Comparison of ENCODE assay signal across 17 cellular contexts in the genomic region with DNA sequence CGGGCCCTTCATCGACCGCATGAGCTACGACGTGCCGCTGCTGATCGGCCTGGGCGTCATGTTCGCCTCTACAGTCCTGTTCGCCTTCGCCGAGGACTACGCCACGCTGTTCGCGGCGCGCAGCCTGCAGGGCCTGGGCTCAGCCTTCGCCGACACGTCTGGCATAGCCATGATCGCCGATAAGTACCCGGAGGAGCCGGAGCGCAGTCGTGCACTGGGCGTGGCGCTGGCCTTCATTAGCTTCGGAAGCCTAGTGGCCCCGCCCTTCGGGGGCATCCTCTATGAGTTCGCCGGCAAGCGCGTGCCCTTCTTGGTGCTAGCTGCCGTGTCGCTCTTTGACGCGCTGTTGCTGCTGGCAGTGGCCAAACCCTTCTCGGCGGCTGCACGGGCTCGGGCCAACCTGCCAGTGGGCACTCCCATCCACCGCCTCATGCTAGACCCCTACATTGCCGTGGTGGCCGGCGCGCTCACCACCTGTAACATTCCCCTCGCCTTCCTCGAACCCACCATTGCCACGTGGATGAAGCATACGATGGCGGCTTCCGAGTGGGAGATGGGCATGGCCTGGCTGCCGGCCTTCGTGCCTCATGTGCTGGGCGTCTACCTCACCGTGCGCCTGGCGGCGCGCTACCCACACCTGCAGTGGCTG. TPM values are rescaled to one million over a fixed set of nuclear protein-coding genes. Genes with fewer than 3 reads are reported as not detected.
DNase-seq lines count a peak whose midpoint lies in the region; ATAC-seq and TF ChIP-seq lines count a peak whose summit lies in the region.
"Had no signal": no experiment of that assay in that cellular context is flagged by ENCODE, and none has a peak within 500 bp of the region (broad histone marks: within the 10 kb centered on the region; RNA-seq: fewer than 3 reads in every experiment).

No MANE protein-coding gene starts in this region.

- no peak overlapping the region for H4K91ac ChIP-seq in mesenchymal stem cell (ENCODE audit: low read length)

- no peak overlapping the region for H3K9ac ChIP-seq in mesenchymal stem cell (ENCODE audit: low read length)

- no peaks in the 10 kb centered on the region for H3K9me3 ChIP-seq in hepatocyte (ENCODE audit: low read depth)
- H3K9me3 ChIP-seq in mesenchymal stem cell (ENCODE audit: control insufficient read depth, low read length): peaks cover 4% of the 10 kb centered on the region
- H3K9me3 ChIP-seq: thyroid gland had no signal

- no peaks in the 10 kb centered on the region for H4K20me1 ChIP-seq in hepatocyte (ENCODE audit: insufficient read depth, poor library complexity, severe bottlenecking)

- H2BK12ac ChIP-seq in mesenchymal stem cell (ENCODE audit: low read length in 2 of 2): no peak overlapping the region

- H3K18ac ChIP-seq in mesenchymal stem cell (ENCODE audit: low read depth in 1 of 2, low read length in 2 of 2): no peak overlapping the region

- H3K4me1 ChIP-seq in hepatocyte (ENCODE audit: insufficient read depth): peaks cover 10% of the 10 kb centered on the region
- peaks cover 27% of the 10 kb centered on the region for H3K4me1 ChIP-seq in mesenchymal stem cell (ENCODE audit: control insufficient read depth, insufficient read depth, low read depth, low read length)

- H3K4ac ChIP-seq in mesenchymal stem cell (ENCODE audit: low read depth in 1 of 2, low read length in 2 of 2): no peak overlapping the region

- H2BK120ac ChIP-seq in mesenchymal stem cell (ENCODE audit: low read depth, low read length): no peak overlapping the region

- TF ChIP-seq CTCF in GM20000 (IDR thresholded peaks at IDR 0.05; ENCODE audit: extremely low read depth, missing control alignments) (no peak), hepatocyte (IDR thresholded peaks at IDR 0.05; ENCODE audit: poor library complexity) (no peak)

- H3K14ac ChIP-seq in mesenchymal stem cell (ENCODE audit: low read length in 2 of 2): no peak overlapping the region

- no peak overlapping the region for H3K4me3 ChIP-seq in hepatocyte
- H3K4me3 ChIP-seq in mesenchymal stem cell (ENCODE audit: insufficient read depth in 1 of 2, low read depth in 1 of 2, low read length in 2 of 2): no peak overlapping the region
- H3K4me3 ChIP-seq: PC-9, thyroid gland had no signal

- no peak overlapping the region for H2BK15ac ChIP-seq in mesenchymal stem cell (ENCODE audit: low read depth, poor library complexity, severe bottlenecking)

- no peak overlapping the region for H3K23ac ChIP-seq in mesenchymal stem cell (ENCODE audit: low read length in 2 of 2)

- no peak overlapping the region for H2AK5ac ChIP-seq in mesenchymal stem cell (ENCODE audit: low read length, severe bottlenecking)

- no peaks in the 10 kb centered on the region for H3K9me2 ChIP-seq in hepatocyte (replicated peaks; ENCODE audit: insufficient read depth)

- no peaks in the 10 kb centered on the region for H3K36me3 ChIP-seq in hepatocyte (replicated peaks; ENCODE audit: insufficient read depth, low read depth)
- H3K36me3 ChIP-seq in mesenchymal stem cell (ENCODE audit: control insufficient read depth in 1 of 2, insufficient read depth in 2 of 2, low read depth in 1 of 2, low read length in 2 of 2): peaks cover 0 to 5% of the 10 kb centered on the region in 2 experiments
- H3K36me3 ChIP-seq: thyroid gland had no signal

- H2AFZ ChIP-seq in hepatocyte (no peak overlapping the region), mesenchymal stem cell (ENCODE audit: low read depth, low read length) (no peak overlapping the region)
- H2AFZ ChIP-seq: PC-9 had no signal

- H3K27me3 ChIP-seq in hepatocyte (peaks cover 95% of the 10 kb centered on the region), mesenchymal stem cell (ENCODE audit: control insufficient read depth in 1 of 2, insufficient read depth in 1 of 2, low read length in 2 of 2) (peaks cover 86 to 89% of the 10 kb centered on the region in 2 experiments)

- 9% methylated on average over 62 of the region's 63 CpGs for WGBS in hepatocyte (ENCODE audit: low lambda C conversion rate, missing lambda C conversion rate)
- 11% methylated on average over 63 of the region's 63 CpGs for WGBS in mesenchymal stem cell

- H2BK5ac ChIP-seq in mesenchymal stem cell (ENCODE audit: low read depth, low read length, poor library complexity, severe bottlenecking): no peak overlapping the region

- H3K79me1 ChIP-seq in mesenchymal stem cell (replicated peaks; ENCODE audit: low read length, poor library complexity, severe bottlenecking): no peaks in the 10 kb centered on the region

- no peak overlapping the region for H3K27ac ChIP-seq in hepatocyte
- no peak overlapping the region for H3K27ac ChIP-seq in mesenchymal stem cell (ENCODE audit: low read length, poor library complexity, severe bottlenecking)
- H3K27ac ChIP-seq: PC-9, thyroid gland had no signal

- H3K4me2 ChIP-seq in hepatocyte (peak overlapping the region; percentile 84), mesenchymal stem cell (ENCODE audit: low read length, poor library complexity, severe bottlenecking) (no peak overlapping the region)
- H3K4me2 ChIP-seq: PC-9 had no signal

- no peaks in the 10 kb centered on the region for H3K79me2 ChIP-seq in hepatocyte

- no peak for ATAC-seq in GM19035 (IDR thresholded peaks at IDR 0.05; ENCODE audit: unreplicated experiment)
- ATAC-seq: natural killer cell had no signal

- DNase-seq in GM20000 (ENCODE audit: low spot score) (peak; percentile 36), NCI-H526 treated with DMSO at 0.1 percent for 48 hours (lab: John Stamatoyannopoulos, UW) (peak; percentile 36), hepatocyte (ENCODE audit: low spot score) (no peak), retina (peak; percentile 67), mesenchymal stem cell (no peak)
- DNase-seq in effector CD8-positive, alpha-beta T cell (lab: John Stamatoyannopoulos, UW): no peak
- DNase-seq: activated CD8-positive, alpha-beta memory T cell treated with anti-CD3 and anti-CD28 coated beads for 24 hours; Calu3; GOT3; MM.1S; natural killer cell; NCI-H226; PC-9; thyroid gland had no signal

- H4K8ac ChIP-seq in mesenchymal stem cell (ENCODE audit: low read length): no peak overlapping the region

RNA-seq across cellular contexts. Expression of gene SLC18A3, which starts 1.2 kb away (rescaled TPM):
- total RNA-seq in hepatocyte: 1.1 and 1.4 TPM in 2 replicates
- polyA plus RNA-seq in hepatocyte: 4.3 and 8.1 TPM in 2 replicates
- not detected for polyA plus RNA-seq in mesenchymal stem cell (2013, experiment 1 of 2)
- polyA plus RNA-seq in mesenchymal stem cell (2013, experiment 2 of 2): not detected
- total RNA-seq: Calu3, natural killer cell, PC-9, smooth muscle cell, thyroid gland had no signal
- polyA plus RNA-seq: smooth muscle cell had no signal

RNA-seq across cellular contexts. Expression of gene CHAT, which starts 2.5 kb away (rescaled TPM):
- 0.27 TPM in 1 of 2 replicates, not detected in the other for total RNA-seq in hepatocyte
- polyA plus RNA-seq in hepatocyte: 0.88 TPM in 1 of 2 replicates, not detected in the other
- not detected for polyA plus RNA-seq in mesenchymal stem cell (2013, experiment 1 of 2)
- polyA plus RNA-seq in mesenchymal stem cell (2013, experiment 2 of 2): not detected
- total RNA-seq: Calu3, natural killer cell, PC-9, smooth muscle cell, thyroid gland had no signal
- polyA plus RNA-seq: adipose tissue, smooth muscle cell had no signal

Comparison
In these comparisons a context has a peak if more than half of its experiments do, and no peak if none do; other contexts are left out.
1. DNase-seq: peak in GM20000 (single experiment), NCI-H526 treated with DMSO at 0.1 percent for 48 hours (single experiment) and retina (single experiment); none in hepatocyte (single experiment), effector CD8-positive, alpha-beta T cell (single experiment) and mesenchymal stem cell (single experiment).